35 cellular contexts compared by ENCODE assay signal in genomic region chr3:24565053-24565452, GRCh38.
A peak's percentile ranks its signal among the peaks of the same experiment; 100 is the strongest.
DNase-seq lines count a peak whose midpoint lies in the region; ATAC-seq, FAIRE-seq and TF ChIP-seq lines count a peak whose summit lies in the region.
"Had no signal": no experiment of that assay in that cellular context is flagged by ENCODE, and none has a peak within 500 bp of the region (broad histone marks: within the 10 kb centered on the region; RNA-seq: fewer than 3 reads in every experiment).

No MANE protein-coding gene starts in this region.

- H3K4me3 ChIP-seq in HEK293 (ENCODE audit: low read depth, low read length) (no peak overlapping the region), K562 (no peak overlapping the region)
- H3K4me3 ChIP-seq: A549; BLaER1; BLaER1 treated with 17β-estradiol and CSF1 and Interleukin-3, amounts not matched to agents 10 nM and 100 nM had no signal

- no peak for TF ChIP-seq POLR2A in K562 (conservative IDR thresholded peaks at IDR 0.05)

- no peaks in the 10 kb centered on the region for H3K36me3 Mint-ChIP-seq in WTC11
- H3K36me3 Mint-ChIP-seq: CD14-positive monocyte; CD4-positive, alpha-beta memory T cell; CD4-positive, CD25-positive, alpha-beta regulatory T cell; CD8-positive, alpha-beta memory T cell; CD8-positive, alpha-beta T cell had no signal

- FAIRE-seq in K562 (lab: Jason Lieb, UNC), result no peak
- FAIRE-seq: A204.1, A549, D721Med had no signal

- no TSS peak for BruUV-seq in K562 (replicated peaks; lab: Mats Ljungman, UMichigan)

- no peak for TF ChIP-seq EP300 in K562 (IDR thresholded peaks at IDR 0.05; ENCODE audit: low read length)

- intact Hi-C loops in K562 (cut with micrococcal nuclease), result no loop called here

- H2AFZ ChIP-seq in K562 (ENCODE audit: low read depth, low read length), result no peak overlapping the region

- no peak overlapping the region for H3K4me2 ChIP-seq in K562 (ENCODE audit: insufficient read depth, low read length)
- H3K4me2 ChIP-seq: A549; BLaER1; BLaER1 treated with 17β-estradiol and CSF1 and Interleukin-3, amounts not matched to agents 10 nM and 100 nM had no signal

- WGBS in K562 (ENCODE audit: insufficient coverage, low coverage, missing lambda C conversion rate), result 4% methylated on average over 1 of the region's 1 CpG

- no peaks in the 10 kb centered on the region for H3K4me1 ChIP-seq in HEK293 (ENCODE audit: control insufficient read depth, insufficient read depth, low read length)
- no peaks in the 10 kb centered on the region for H3K4me1 ChIP-seq in K562 (replicated peaks in 1 of 2; ENCODE audit: control insufficient read depth in 2 of 2, insufficient read depth in 2 of 2, low read length in 2 of 2)
- H3K4me1 ChIP-seq: A549; BE2C; BLaER1; BLaER1 treated with 17β-estradiol and CSF1 and Interleukin-3, amounts not matched to agents 10 nM and 100 nM; Caco-2 had no signal

- no peak for ATAC-seq in WTC11
- no peak for ATAC-seq in K562
- ATAC-seq: A549; CD8-positive, alpha-beta T cell had no signal

- POLR2A ChIA-PET in HEK293 (lab: Yijun Ruan, JAX) (no interaction called here), WTC11 (lab: Charles Lee) (no interaction called here), K562 (lab: Yijun Ruan, JAX) (no interaction called here)

- H3K9me1 ChIP-seq in K562 (ENCODE audit: control insufficient read depth, insufficient read depth, low read length), result no peaks in the 10 kb centered on the region

- no peaks in the 10 kb centered on the region for H4K20me1 ChIP-seq in K562 (replicated peaks; ENCODE audit: control insufficient read depth, insufficient read depth, low read length)
- H4K20me1 ChIP-seq: BLaER1; BLaER1 treated with 17β-estradiol and CSF1 and Interleukin-3, amounts not matched to agents 10 nM and 100 nM had no signal

- no peak overlapping the region for H3K9ac ChIP-seq in K562 (ENCODE audit: insufficient read depth in 1 of 2, low read depth in 2 of 2, low read length in 2 of 2)
- H3K9ac ChIP-seq: BLaER1; BLaER1 treated with 17β-estradiol and CSF1 and Interleukin-3, amounts not matched to agents 10 nM and 100 nM had no signal

- TF ChIP-seq CTCF in HEK293 (tag by site-specific recombination; IDR thresholded peaks at IDR 0.05) (no peak), WTC11 (IDR thresholded peaks at IDR 0.05) (no peak), K562 (IDR thresholded peaks at IDR 0.05 in 2 of 3, conservative IDR thresholded peaks at IDR 0.05 in 1 of 3; ENCODE audit: insufficient read depth in 2 of 3, low read depth in 1 of 3, low read length in 3 of 3) (no peak)

- no peaks in the 10 kb centered on the region for H3K36me3 ChIP-seq in HEK293 (ENCODE audit: control insufficient read depth in 2 of 2, insufficient read depth in 1 of 2, low read length in 2 of 2)
- H3K36me3 ChIP-seq in K562 (ENCODE audit: control insufficient read depth, insufficient read depth, low read length), result no peaks in the 10 kb centered on the region
- H3K36me3 ChIP-seq: BE2C; BLaER1; BLaER1 treated with 17β-estradiol and CSF1 and Interleukin-3, amounts not matched to agents 10 nM and 100 nM had no signal

- peaks cover 17% of the 10 kb centered on the region for H3K9me3 Mint-ChIP-seq in WTC11

- H3K27me3 ChIP-seq in K562 (ENCODE audit: control insufficient read depth in 2 of 2, insufficient read depth in 2 of 2, low read length in 2 of 2), result no peaks in the 10 kb centered on the region
- H3K27me3 ChIP-seq: BE2C; BLaER1; BLaER1 treated with 17β-estradiol and CSF1 and Interleukin-3, amounts not matched to agents 10 nM and 100 nM had no signal

- no peaks in the 10 kb centered on the region for H3K27me3 Mint-ChIP-seq in WTC11 (ENCODE audit: low read depth)
- H3K27me3 Mint-ChIP-seq: CD4-positive, alpha-beta memory T cell; CD4-positive, alpha-beta T cell; CD4-positive, CD25-positive, alpha-beta regulatory T cell; CD8-positive, alpha-beta memory T cell had no signal

- no peak overlapping the region for H3K4me3 Mint-ChIP-seq in WTC11
- H3K4me3 Mint-ChIP-seq: B cell; CD14-positive monocyte; CD4-positive, alpha-beta memory T cell; CD4-positive, alpha-beta T cell; CD4-positive, CD25-positive, alpha-beta regulatory T cell; CD8-positive, alpha-beta memory T cell; CD8-positive, alpha-beta T cell had no signal

- no peaks in the 10 kb centered on the region for H3K9me3 ChIP-seq in HEK293 (ENCODE audit: control insufficient read depth, insufficient read depth, low read depth, low read length)
- H3K9me3 ChIP-seq in K562 (replicated peaks; ENCODE audit: control insufficient read depth, insufficient read depth, low read depth, low read length), result 0 out of 2 replicates have a peak, but pooled peaks cover 2% of the 10 kb centered on the region
- H3K9me3 ChIP-seq: BE2C, BLaER1 had no signal

- no peak overlapping the region for H3K27ac Mint-ChIP-seq in WTC11
- H3K27ac Mint-ChIP-seq: B cell; CD14-positive monocyte; CD4-positive, alpha-beta memory T cell; CD4-positive, alpha-beta T cell; CD4-positive, CD25-positive, alpha-beta regulatory T cell; CD8-positive, alpha-beta memory T cell; CD8-positive, alpha-beta T cell had no signal

- DNase-seq in WTC11 (ENCODE audit: low spot score) (no peak), K562 (ENCODE audit: extremely low read depth in 1 of 4, low spot score in 3 of 4) (no peak), NCI-H1092 treated with DMSO at 0.1 percent for 48 hours (lab: John Stamatoyannopoulos, UW) (no peak), NCI-H226 (no peak), mesenteric fat pad (ENCODE audit: low spot score) (no peak)
- DNase-seq: 8988T; ACHN; AML-193; BE2C; C1 segment of cervical spinal cord; Caco-2; Calu3; CD4-positive, alpha-beta memory T cell; CD4-positive, alpha-beta T cell; CD4-positive, CD25-positive, alpha-beta regulatory T cell; CD8-positive, alpha-beta memory T cell; CD8-positive, alpha-beta T cell; COR-L47; DMS 273 treated with DMSO at 0.1 percent for 48 hours; DMS153; DMS53; DMS79; DMS79 treated with DMSO at 0.1 percent for 48 hours; DND-41; EL had no signal

- peaks cover 2% of the 10 kb centered on the region for H3K4me1 Mint-ChIP-seq in WTC11
- H3K4me1 Mint-ChIP-seq: B cell; CD14-positive monocyte; CD4-positive, alpha-beta memory T cell; CD4-positive, CD25-positive, alpha-beta regulatory T cell; CD8-positive, alpha-beta memory T cell had no signal

- CTCF ChIA-PET in HEK293 (lab: Yijun Ruan, JAX), result no interaction called here
- CTCF ChIA-PET in WTC11 (lab: Charles Lee), result no interaction called here
- CTCF ChIA-PET in K562 (lab: Yijun Ruan, JAX; ENCODE audit: low intra/inter-chr PET ratio), result no interaction called here

- no peak for TF ChIP-seq RAD21 in K562 (CRISPR knock-in tag; conservative IDR thresholded peaks at IDR 0.05 in 1 of 2, IDR thresholded peaks at IDR 0.05 in 1 of 2)

- H3K79me2 ChIP-seq in K562 (ENCODE audit: control insufficient read depth, insufficient read depth, low read length), result no peaks in the 10 kb centered on the region

- in situ Hi-C loops in K562 (cut with MboI), result no loop called here

- no peak overlapping the region for H3K27ac ChIP-seq in HEK293 (ENCODE audit: extremely low read depth, low read depth, low read length)
- H3K27ac ChIP-seq in K562 (ENCODE audit: extremely low read depth, low read depth, low read length), result no peak overlapping the region
- H3K27ac ChIP-seq: 22Rv1; A549; BLaER1; BLaER1 treated with 17β-estradiol and CSF1 and Interleukin-3, amounts not matched to agents 10 nM and 100 nM; C4-2B had no signal

TF ChIP-seq in HEK293, 187 proteins besides CTCF, POLR2A, EP300 and RAD21:
- no peak for TF ChIP-seq MZF1 (tag by site-specific recombination; IDR thresholded peaks at IDR 0.05; ENCODE audit: borderline replicate concordance)
- no peak for TF ChIP-seq ZNF501 (tag by site-specific recombination; IDR thresholded peaks at IDR 0.05)
- 0 out of 2 replicates have a peak, but pooled peaks have one; percentile 10 for TF ChIP-seq ZNF626 (tag by site-specific recombination; IDR thresholded peaks at IDR 0.05)
- TF ChIP-seq KLF17 (tag by site-specific recombination; IDR thresholded peaks at IDR 0.05), result no peak

TF ChIP-seq in WTC11, 78 proteins besides CTCF, POLR2A, EP300 and RAD21:
- TF ChIP-seq ELF4 (CRISPR knock-in tag; IDR thresholded peaks at IDR 0.05; ENCODE audit: low read depth) (no peak), GTF2I (CRISPR knock-in tag; conservative IDR thresholded peaks at IDR 0.05) (0 out of 2 replicates have a peak, but pooled peaks have one; percentile 43)

TF ChIP-seq in K562, 482 proteins besides CTCF, POLR2A, EP300 and RAD21 (continues in another document):
- TF ChIP-seq PHF21A (IDR thresholded peaks at IDR 0.05; ENCODE audit: borderline replicate concordance, low read depth) (no peak), ETV5 (CRISPR knock-in tag; IDR thresholded peaks at IDR 0.05; ENCODE audit: low read depth) (no peak), PRDM10 (IDR thresholded peaks at IDR 0.05; ENCODE audit: partially characterized antibody) (no peak), SMC3 (conservative IDR thresholded peaks at IDR 0.05; ENCODE audit: insufficient read depth, low read depth, low read length) (no peak), KDM5B (IDR thresholded peaks at IDR 0.05; ENCODE audit: insufficient replicate concordance, low read depth, low read length) (no peak), PHTF2 (CRISPR knock-in tag; IDR thresholded peaks at IDR 0.05) (no peak), ZNF197 (CRISPR knock-in tag; IDR thresholded peaks at IDR 0.05; ENCODE audit: low read depth) (no peak)

Comparison
In these comparisons a context has a peak if more than half of its experiments do, and no peak if none do; other contexts are left out.
1. Of the 44 proteins assayed by ChIP-seq in both K562 and HEK293: peak only in K562: TRIM28; only in HEK293: none; in both: none; in neither: 43.